Comparison of ENCODE assay signal across 15 cellular contexts in the genomic region with DNA sequence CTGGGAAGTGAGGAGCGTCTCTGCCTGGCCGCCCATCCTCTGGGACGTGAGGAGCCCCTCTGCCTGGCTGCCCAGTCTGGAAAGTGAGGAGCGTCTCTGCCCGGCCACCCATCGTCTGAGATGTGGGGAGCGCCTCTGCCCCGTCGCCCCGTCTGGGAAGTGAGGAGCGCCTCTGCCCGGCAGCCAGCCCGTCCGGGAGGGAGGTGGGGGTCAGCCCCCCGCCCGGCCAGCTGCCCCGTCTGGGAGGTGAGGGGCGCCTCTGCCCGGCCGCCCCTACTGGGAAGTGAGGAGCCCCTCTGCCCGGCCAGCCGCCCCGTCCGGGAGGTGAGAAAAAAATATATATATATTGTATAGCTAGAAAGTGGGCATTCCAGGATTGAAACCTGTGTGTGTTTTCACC. TPM values are rescaled to one million over a fixed set of nuclear protein-coding genes. Genes with fewer than 3 reads are reported as not detected.
"Had no signal": no experiment of that assay in that cellular context is flagged by ENCODE, and none has a peak within 500 bp of the region (broad histone marks: within the 10 kb centered on the region; RNA-seq: fewer than 3 reads in every experiment).

No MANE protein-coding gene starts in this region.

RNA-seq across cellular contexts. Expression of gene LHFPL4, which starts 6.4 kb away (rescaled TPM):
- total RNA-seq: hepatocyte, kidney epithelial cell, left cardiac atrium, left lung, left ventricle myocardium inferior, left ventricle myocardium superior, liver, lower lobe of right lung, mammary epithelial cell, mesenteric fat pad, mesothelial cell of epicardium, mononuclear cell, mucosa of gallbladder, myocyte had no signal
- polyA plus RNA-seq: keratinocyte, mammary epithelial cell had no signal
